ENCODE assay signal across 19 cellular contexts in the genomic region with DNA sequence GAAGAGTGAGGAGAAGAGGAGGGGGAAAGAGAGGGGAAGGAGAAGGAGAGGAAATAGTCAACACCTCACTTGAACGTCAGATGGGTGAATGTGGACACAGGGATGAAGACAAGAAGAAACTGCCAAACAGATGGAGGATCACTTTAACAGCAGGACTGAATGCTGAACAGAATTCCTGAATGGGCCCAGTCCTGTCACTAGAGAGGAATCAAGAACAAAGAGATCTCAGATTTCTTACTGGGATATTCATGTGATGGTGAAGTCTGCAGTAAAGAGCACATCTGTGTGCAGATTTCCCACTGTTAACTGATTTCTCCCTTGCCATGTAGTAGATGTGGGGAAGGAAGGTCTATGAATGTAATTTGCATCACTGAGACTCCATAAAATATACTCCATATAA.
A peak's percentile ranks its signal among the peaks of the same experiment; 100 is the strongest.
DNase-seq lines count a peak whose midpoint lies in the region; ATAC-seq lines count a peak whose summit lies in the region.
"Had no signal": no experiment of that assay in that cellular context is flagged by ENCODE, and none has a peak within 500 bp of the region (broad histone marks: within the 10 kb centered on the region; RNA-seq: fewer than 3 reads in every experiment).

No MANE protein-coding gene starts in this region.

- H3K27me3 Mint-ChIP-seq in immature natural killer cell (ENCODE audit: low read depth in 3 of 3): peaks cover 1 to 3% (median 2%) of the 10 kb centered on the region in 3 donors

- in situ Hi-C loops in G401 (cut with HindIII; ENCODE audit: low sequenced_read_pairs): no loop called here

- intact Hi-C loops in sciatic nerve (cut with DNase I): no loop called here

- peak; percentile 7 for DNase-seq in G401 (ENCODE audit: low spot score)
- peak; percentile 16 for DNase-seq in NCI-H524 treated with DMSO at 0.1 percent for 48 hours (lab: John Stamatoyannopoulos, UW)
- DNase-seq in globus pallidus (ENCODE audit: low spot score): peak; percentile 65
- DNase-seq in sciatic nerve (ENCODE audit: low spot score): no peak
- DNase-seq in germinal center (ENCODE audit: low spot score): no peak
- DNase-seq in immature natural killer cell: no peak
- DNase-seq: Caco-2; CD4-positive, alpha-beta memory T cell; GF-D8; H9; HFFc6; MG63; NCI-H1417; NCI-H1694 treated with DMSO at 0.1 percent for 48 hours; NCI-H345; NCI-H526; OCI-M1; SJCRH30 had no signal

- no peaks in the 10 kb centered on the region for H3K9me3 Mint-ChIP-seq in immature natural killer cell
- H3K9me3 Mint-ChIP-seq: H9 had no signal

- H3K27ac Mint-ChIP-seq in immature natural killer cell: no peak overlapping the region
- H3K27ac Mint-ChIP-seq: CD4-positive, alpha-beta memory T cell; H9; HFFc6 had no signal

- H3K4me3 Mint-ChIP-seq in immature natural killer cell: no peak overlapping the region
- H3K4me3 Mint-ChIP-seq: CD4-positive, alpha-beta memory T cell; H9; HFFc6 had no signal

- ATAC-seq in sciatic nerve (peak; percentile 51), GM21619 (IDR thresholded peaks at IDR 0.05; ENCODE audit: unreplicated experiment) (no peak)

- H3K36me3 Mint-ChIP-seq in immature natural killer cell: peaks cover 20 to 41% (median 32%) of the 10 kb centered on the region in 3 donors
- H3K36me3 Mint-ChIP-seq: CD4-positive, alpha-beta memory T cell had no signal

- H3K4me1 Mint-ChIP-seq in immature natural killer cell: no peaks in the 10 kb centered on the region
- H3K4me1 Mint-ChIP-seq: CD4-positive, alpha-beta memory T cell; H9 had no signal

Comparison
In these comparisons a context has a peak if more than half of its experiments do, and no peak if none do; other contexts are left out.
1. DNase-seq: peak in G401 (single experiment), NCI-H524 treated with DMSO at 0.1 percent for 48 hours (single experiment) and globus pallidus (single experiment); none in sciatic nerve (single experiment), germinal center (single experiment) and immature natural killer cell (0 of 3).